17 cellular contexts compared by ENCODE assay signal in the genomic region with DNA sequence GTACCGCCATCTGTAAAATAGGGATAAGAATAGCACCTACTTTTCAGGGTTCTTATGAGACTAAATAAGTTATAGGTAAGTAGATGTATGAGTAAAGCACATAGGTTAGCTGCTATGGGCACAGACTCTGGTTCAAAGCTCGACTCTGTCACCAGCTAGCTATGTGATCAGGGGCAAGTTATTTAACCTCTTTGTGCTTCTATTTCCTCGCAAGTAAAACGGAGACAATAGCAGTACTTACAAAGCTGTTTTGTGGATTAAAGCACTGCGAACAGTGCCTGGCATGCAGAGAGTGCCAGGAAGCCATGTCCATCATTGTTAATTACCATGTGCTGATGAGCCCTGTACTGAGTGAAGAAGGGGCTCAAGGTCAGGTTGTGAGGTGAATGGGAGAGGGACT. TPM values are rescaled to one million over a fixed set of nuclear protein-coding genes. Genes with fewer than 3 reads are reported as not detected.
DNase-seq lines count a peak whose midpoint lies in the region; ATAC-seq, FAIRE-seq and TF ChIP-seq lines count a peak whose summit lies in the region.
"Had no signal": no experiment of that assay in that cellular context is flagged by ENCODE, and none has a peak within 500 bp of the region (broad histone marks: within the 10 kb centered on the region; RNA-seq: fewer than 3 reads in every experiment).

No MANE protein-coding gene starts in this region.

- H3K4me1 Mint-ChIP-seq in naive thymus-derived CD8-positive, alpha-beta T cell = peaks cover 9 to 26% (median 12%) of the 10 kb centered on the region in 4 donors

- peaks cover 0 to 14% (median 0%) of the 10 kb centered on the region in 5 donors for H3K27me3 Mint-ChIP-seq in naive thymus-derived CD8-positive, alpha-beta T cell
- H3K27me3 Mint-ChIP-seq: CD4-positive, alpha-beta memory T cell had no signal

- no peak overlapping the region for H3K27ac ChIP-seq in BLaER1
- no peak overlapping the region for H3K27ac ChIP-seq in gastroesophageal sphincter
- H3K27ac ChIP-seq: A549 had no signal

- H3K4me1 ChIP-seq in BLaER1 = peaks cover 44% of the 10 kb centered on the region
- H3K4me1 ChIP-seq in gastroesophageal sphincter = peaks cover 0 to 15% (median 0%) of the 10 kb centered on the region in 3 donors
- H3K4me1 ChIP-seq: A549 had no signal

- no peak for TF ChIP-seq CTCF in gastroesophageal sphincter (IDR thresholded peaks at IDR 0.05)

- peaks cover 9% of the 10 kb centered on the region; the same call in 1 of the 2 replicates for H3K27me3 ChIP-seq in BLaER1
- H3K27me3 ChIP-seq in gastroesophageal sphincter = peaks cover 49% of the 10 kb centered on the region

- H3K9me3 ChIP-seq in BLaER1 (peaks cover 21% of the 10 kb centered on the region), gastroesophageal sphincter (no peaks in the 10 kb centered on the region)
- H3K9me3 ChIP-seq: A549 had no signal

- no peak for TF ChIP-seq POLR2A in GM12892 (IDR thresholded peaks at IDR 0.05; ENCODE audit: low read depth, low read length)
- TF ChIP-seq POLR2A in gastroesophageal sphincter (IDR thresholded peaks at IDR 0.05) = no peak

- WGBS in gastroesophageal sphincter (ENCODE audit: low coverage in 1 of 2), 2 donors = 83 to 92% methylated on average over 3 to 5 of the region's 5 CpGs

- H3K4me2 ChIP-seq in BLaER1 = peak overlapping the region; percentile 96; the same call in 1 of the 2 replicates
- H3K4me2 ChIP-seq: A549 had no signal

- no peak overlapping the region for H3K9ac ChIP-seq in BLaER1

- no peaks in the 10 kb centered on the region for H3K36me3 Mint-ChIP-seq in naive thymus-derived CD8-positive, alpha-beta T cell
- H3K36me3 Mint-ChIP-seq: CD4-positive, alpha-beta memory T cell had no signal

- H3K4me3 ChIP-seq in BLaER1 (no peak overlapping the region), gastroesophageal sphincter (no peak overlapping the region)
- H3K4me3 ChIP-seq: A549 had no signal

- peak; percentile 5 for FAIRE-seq in GM12892 (lab: Jason Lieb, UNC)
- FAIRE-seq: A549 had no signal

- no peak for TF ChIP-seq EP300 in gastroesophageal sphincter (IDR thresholded peaks at IDR 0.05)

- H4K20me1 ChIP-seq in BLaER1 = peaks cover 6% of the 10 kb centered on the region; the same call in 1 of the 2 replicates

- H3K4me3 Mint-ChIP-seq in naive thymus-derived CD8-positive, alpha-beta T cell = peak overlapping the region in 7 of 10 donors; percentile 13 to 67 (median 45)

- peak overlapping the region in 2 of 10 donors; percentile 32 to 43 for H3K27ac Mint-ChIP-seq in naive thymus-derived CD8-positive, alpha-beta T cell
- H3K27ac Mint-ChIP-seq: CD4-positive, alpha-beta memory T cell had no signal

- H3K36me3 ChIP-seq in BLaER1 (no peaks in the 10 kb centered on the region), gastroesophageal sphincter (no peaks in the 10 kb centered on the region)

- no peak for ATAC-seq in naive thymus-derived CD8-positive, alpha-beta T cell
- no peak for ATAC-seq in gastroesophageal sphincter
- ATAC-seq: A549 had no signal

- no peaks in the 10 kb centered on the region for H3K9me3 Mint-ChIP-seq in naive thymus-derived CD8-positive, alpha-beta T cell
- H3K9me3 Mint-ChIP-seq: CD4-positive, alpha-beta memory T cell had no signal

- no peak for DNase-seq in GM12892 (ENCODE audit: insufficient read length)
- peak; percentile 82 for DNase-seq in dermis blood vessel endothelial cell
- DNase-seq in naive thymus-derived CD8-positive, alpha-beta T cell = no peak
- DNase-seq in T1000 (lab: John Stamatoyannopoulos, UW) = no peak
- DNase-seq in EL = no peak
- DNase-seq: CD4-positive, alpha-beta memory T cell; IMR-90; NCI-H1436 treated with DMSO at 0.1 percent for 48 hours; NCI-H2081 treated with DMSO at 0.1 percent for 48 hours; NCI-H524; NK-92 treated with Interleukin-12 subunit alpha and Interleukin-12 subunit beta, amount 100 ng/mL, for 24 hours; OCI-M1; RPMI8226 had no signal

- POLR2A ChIA-PET in naive thymus-derived CD8-positive, alpha-beta T cell (lab: Charles Lee) = no interaction called here

RNA-seq across cellular contexts. Expression of a gene that starts 1.9 kb away (rescaled TPM):
- 43.1 TPM for polyA plus RNA-seq in GM12892 (2012; ENCODE audit: missing spikeins)
- total RNA-seq in dermis blood vessel endothelial cell (23.0 and 84.3 TPM in 2 replicates), gastroesophageal sphincter (under 1 TPM in 1 of 4 donors, not detected in 3; 0.74 TPM)
- total RNA-seq in naive thymus-derived CD8-positive, alpha-beta T cell = 1 to 10 TPM in 1 of 2 experiments, under 1 TPM in 1; 0.83 to 1.3 TPM
- polyA plus RNA-seq in naive thymus-derived CD8-positive, alpha-beta T cell = 1 to 10 TPM; 1.4 to 4.4 (median 1.7) TPM
- total RNA-seq: HT-29, IMR-90 had no signal

Comparison
In these comparisons a context has a peak if more than half of its experiments do, and no peak if none do; other contexts are left out.
1. RNA of a gene that starts 1.9 kb away (total RNA-seq): 23.0 to 84.3 TPM in dermis blood vessel endothelial cell; 0.83 to 1.3 TPM in naive thymus-derived CD8-positive, alpha-beta T cell and 0.74 TPM in gastroesophageal sphincter; every median in the first group is over 10 times any median in the second.